ENCODE assay signal across 18 cellular contexts in the genomic region with DNA sequence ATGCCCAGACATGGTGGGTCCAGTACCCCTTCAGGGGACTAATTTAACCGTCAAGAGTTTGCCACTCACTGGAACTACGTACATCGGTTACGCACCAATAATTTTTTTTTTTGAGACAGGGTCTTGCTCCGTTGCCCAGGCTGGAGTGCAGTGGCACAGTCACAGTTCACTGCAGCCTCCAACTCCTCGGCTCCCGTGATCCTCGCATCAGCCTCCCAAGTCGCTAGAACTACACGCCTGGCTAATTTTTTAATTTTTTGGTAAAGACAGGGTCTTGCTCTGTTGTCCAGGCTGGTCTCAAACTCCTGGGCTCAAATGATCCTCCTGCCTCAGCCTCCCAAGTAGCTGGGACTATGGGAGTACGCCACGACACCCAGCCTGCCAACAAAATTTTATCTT. TPM values are rescaled to one million over a fixed set of nuclear protein-coding genes. Genes with fewer than 3 reads are reported as not detected.
DNase-seq lines count a peak whose midpoint lies in the region; ATAC-seq and TF ChIP-seq lines count a peak whose summit lies in the region.
"Had no signal": no experiment of that assay in that cellular context is flagged by ENCODE, and none has a peak within 500 bp of the region (broad histone marks: within the 10 kb centered on the region; RNA-seq: fewer than 3 reads in every experiment).

No MANE protein-coding gene starts in this region.

- H3K27ac Mint-ChIP-seq in activated T-helper 17 cell treated with anti-CD3 and anti-CD28 coated beads, Interleukin-2, amount 50 U/mL, for 72 hours: no peak overlapping the region
- H3K27ac Mint-ChIP-seq in neural progenitor cell (peak overlapping the region; percentile 53), type B pancreatic cell (no peak overlapping the region)
- H3K27ac Mint-ChIP-seq: HFFc6 had no signal

- no peaks in the 10 kb centered on the region for H3F3A ChIP-seq in neural progenitor cell (ENCODE audit: low read depth)

- intact Hi-C loops in Right ventricle myocardium superior (cut with DNase I): no loop called here

- H3K36me3 ChIP-seq in cardiac muscle cell (no peaks in the 10 kb centered on the region), neural progenitor cell (no peaks in the 10 kb centered on the region)
- H3K36me3 ChIP-seq: Peyer's patch, SJSA1 had no signal

- H3K4me3 Mint-ChIP-seq in activated T-helper 17 cell treated with anti-CD3 and anti-CD28 coated beads, Interleukin-2, amount 50 U/mL, for 72 hours: peak overlapping the region; percentile 26
- H3K4me3 Mint-ChIP-seq in neural progenitor cell (no peak overlapping the region), type B pancreatic cell (no peak overlapping the region)
- H3K4me3 Mint-ChIP-seq: HFFc6 had no signal

- H3K9ac ChIP-seq in neural progenitor cell: no peak overlapping the region
- H3K9ac ChIP-seq: KMS-11 had no signal

- peaks cover 4% of the 10 kb centered on the region for H3K27me3 Mint-ChIP-seq in activated T-helper 17 cell treated with anti-CD3 and anti-CD28 coated beads, Interleukin-2, amount 50 U/mL, for 72 hours
- peaks cover 9% of the 10 kb centered on the region for H3K27me3 Mint-ChIP-seq in neural progenitor cell (ENCODE audit: insufficient read depth, low read depth)
- peaks cover 13% of the 10 kb centered on the region for H3K27me3 Mint-ChIP-seq in type B pancreatic cell

- peaks cover 7% of the 10 kb centered on the region for H4K20me1 ChIP-seq in neural progenitor cell (ENCODE audit: low read depth)

- H3K4me3 ChIP-seq in cardiac muscle cell (no peak overlapping the region), neural progenitor cell (no peak overlapping the region)
- H3K4me3 ChIP-seq: Peyer's patch, SJSA1 had no signal

- no peaks in the 10 kb centered on the region for H3K79me2 ChIP-seq in neural progenitor cell (ENCODE audit: low read depth)

- H3K4me2 ChIP-seq in neural progenitor cell: no peak overlapping the region
- H3K4me2 ChIP-seq: KMS-11 had no signal

- TF ChIP-seq CTCF in cardiac muscle cell (IDR thresholded peaks at IDR 0.05; ENCODE audit: low read depth, low read length): no peak
- no peak for TF ChIP-seq CTCF in neural progenitor cell (IDR thresholded peaks at IDR 0.05)
- TF ChIP-seq CTCF in type B pancreatic cell (conservative IDR thresholded peaks at IDR 0.05): no peak

- H3K27me3 ChIP-seq in cardiac muscle cell (no peaks in the 10 kb centered on the region), neural progenitor cell (peaks cover 13% of the 10 kb centered on the region)
- H3K27me3 ChIP-seq: Peyer's patch had no signal

- no peaks in the 10 kb centered on the region for H3K4me1 Mint-ChIP-seq in activated T-helper 17 cell treated with anti-CD3 and anti-CD28 coated beads, Interleukin-2, amount 50 U/mL, for 72 hours
- H3K4me1 Mint-ChIP-seq in neural progenitor cell: peaks cover 45% of the 10 kb centered on the region
- H3K4me1 Mint-ChIP-seq in type B pancreatic cell (ENCODE audit: unreplicated experiment): peaks cover 40% of the 10 kb centered on the region

- H3K9me3 Mint-ChIP-seq in activated T-helper 17 cell treated with anti-CD3 and anti-CD28 coated beads, Interleukin-2, amount 50 U/mL, for 72 hours: no peaks in the 10 kb centered on the region
- H3K9me3 Mint-ChIP-seq in neural progenitor cell: no peaks in the 10 kb centered on the region
- H3K9me3 Mint-ChIP-seq in type B pancreatic cell: no peaks in the 10 kb centered on the region
- H3K9me3 Mint-ChIP-seq: HFFc6 had no signal

- no peaks in the 10 kb centered on the region for H3K9me3 ChIP-seq in cardiac muscle cell (ENCODE audit: low read depth)
- no peaks in the 10 kb centered on the region for H3K9me3 ChIP-seq in neural progenitor cell (ENCODE audit: low read depth)
- H3K9me3 ChIP-seq: Peyer's patch, SJSA1 had no signal

- H2AFZ ChIP-seq in neural progenitor cell (replicated peaks): no peak overlapping the region

- peak overlapping the region; percentile 69 for H3K27ac ChIP-seq in cardiac muscle cell
- H3K27ac ChIP-seq in neural progenitor cell: no peak overlapping the region
- H3K27ac ChIP-seq: KMS-11, SJSA1 had no signal

- DNase-seq in cardiac muscle cell (ENCODE audit: low read depth in 1 of 2, low spot score in 1 of 2) (no peak), Right ventricle myocardium superior (no peak), neural progenitor cell (ENCODE audit: low spot score) (no peak), type B pancreatic cell (ENCODE audit: extremely low spot score, unreplicated experiment) (peak; percentile 51), NCI-H524 treated with DMSO at 0.1 percent for 48 hours (lab: John Stamatoyannopoulos, UW) (no peak), SIG-M5 treated with dmso at 0.1 percent for 504 hours (lab: John Stamatoyannopoulos, UW; ENCODE audit: unreplicated experiment) (no peak)
- DNase-seq: AML-193, HFFc6, IMR-90, NCI-H2029, NCI-H2171, NCI-H524, NCI-H82 had no signal

- no peaks in the 10 kb centered on the region for H3K36me3 Mint-ChIP-seq in activated T-helper 17 cell treated with anti-CD3 and anti-CD28 coated beads, Interleukin-2, amount 50 U/mL, for 72 hours (ENCODE audit: low read depth)
- H3K36me3 Mint-ChIP-seq in neural progenitor cell: no peaks in the 10 kb centered on the region
- no peaks in the 10 kb centered on the region for H3K36me3 Mint-ChIP-seq in type B pancreatic cell

- peaks cover 65% of the 10 kb centered on the region for H3K4me1 ChIP-seq in cardiac muscle cell (ENCODE audit: low read depth)
- H3K4me1 ChIP-seq in neural progenitor cell: peaks cover 24% of the 10 kb centered on the region
- H3K4me1 ChIP-seq: SJSA1 had no signal

- ATAC-seq in Right ventricle myocardium superior (ENCODE audit: poor library complexity): no peak
- ATAC-seq in activated T-helper 17 cell treated with anti-CD3 and anti-CD28 coated beads, Interleukin-2, amount 50 U/mL, for 72 hours (replicated peaks): no peak
- no peak for ATAC-seq in HG02840 (IDR thresholded peaks at IDR 0.05; ENCODE audit: low FRiP score, unreplicated experiment)

RNA-seq across cellular contexts. Expression of a gene that starts 15.6 kb away (rescaled TPM):
- total RNA-seq in cardiac muscle cell: 24.0 and 39.0 TPM in 2 replicates
- 13.8 and 22.0 TPM in 2 replicates for polyA plus RNA-seq in cardiac muscle cell
- 4.6 TPM for total RNA-seq in Right ventricle myocardium superior
- total RNA-seq in activated T-helper 17 cell treated with anti-CD3 and anti-CD28 coated beads, Interleukin-2, amount 50 U/mL, for 72 hours: 1 to 10 TPM; 1.9 to 2.5 TPM
- total RNA-seq in neural progenitor cell (ENCODE audit: low replicate concordance): 7.5 TPM in 2 replicates
- 13.5 and 14.9 TPM in 2 replicates for total RNA-seq in type B pancreatic cell (ENCODE audit: low replicate concordance)
